15 cellular contexts compared by ENCODE assay signal in genomic region chr20:61933481-61933950, GRCh38.
"Had no signal": no experiment of that assay in that cellular context is flagged by ENCODE, and none has a peak within 500 bp of the region (broad histone marks: within the 10 kb centered on the region; RNA-seq: fewer than 3 reads in every experiment).

No MANE protein-coding gene starts in this region.

- H3K4me1 Mint-ChIP-seq: activated naive CD8-positive, alpha-beta T cell treated with anti-CD3 and anti-CD28 coated beads for 36 hours; stimulated activated effector memory CD8-positive, alpha-beta T cell treated with anti-CD3 and anti-CD28 coated beads, Interleukin-12 subunit alpha, Interleukin-12 subunit beta, amount 100 ng/mL, for 72 hours had no signal

- H3K4me3 ChIP-seq: esophagus muscularis mucosa, SJSA1, tibial artery had no signal

- DNase-seq: activated CD4-positive, alpha-beta T cell treated with anti-CD3 and anti-CD28 coated beads for 4 hours; activated CD8-positive, alpha-beta memory T cell treated with anti-CD3 and anti-CD28 coated beads, Interleukin-2, amount 50 U/mL, for 48 hours; activated CD8-positive, alpha-beta T cell treated with anti-CD3 and anti-CD28 coated beads for 36 hours; activated naive CD8-positive, alpha-beta T cell treated with anti-CD3 and anti-CD28 coated beads for 36 hours; anterior cingulate cortex; immature natural killer cell; mesenchymal stem cell; nephron progenitor cell; small intestine; SW 1271 had no signal

- H3K36me3 ChIP-seq: esophagus muscularis mucosa, SJSA1, tibial artery had no signal

- H3K4me1 ChIP-seq: esophagus muscularis mucosa, SJSA1, tibial artery had no signal

- H3K4me3 Mint-ChIP-seq: activated CD8-positive, alpha-beta T cell treated with anti-CD3 and anti-CD28 coated beads for 36 hours; activated naive CD8-positive, alpha-beta T cell treated with anti-CD3 and anti-CD28 coated beads for 36 hours; activated T-helper 1 cell treated with anti-CD3 and anti-CD28 coated beads, Interleukin-12 subunit alpha, Interleukin-12 subunit beta, Interleukin-2, Interleukin-4 antibody, amounts not matched to agents 30 ng/mL and 10 ng/mL and 1 ng/mL, durations not matched to agents 14 hours and 24 hours and 36 hours; immature natural killer cell; nephron progenitor cell; stimulated activated effector memory CD8-positive, alpha-beta T cell treated with anti-CD3 and anti-CD28 coated beads, Interleukin-12 subunit alpha, Interleukin-12 subunit beta, amount 100 ng/mL, for 72 hours had no signal

- H3K9me3 Mint-ChIP-seq: activated CD8-positive, alpha-beta T cell treated with anti-CD3 and anti-CD28 coated beads for 36 hours; activated naive CD8-positive, alpha-beta T cell treated with anti-CD3 and anti-CD28 coated beads for 36 hours; activated T-helper 1 cell treated with anti-CD3 and anti-CD28 coated beads, Interleukin-12 subunit alpha, Interleukin-12 subunit beta, Interleukin-2, Interleukin-4 antibody, amounts not matched to agents 30 ng/mL and 10 ng/mL and 1 ng/mL, durations not matched to agents 14 hours and 24 hours and 36 hours; immature natural killer cell; nephron progenitor cell; stimulated activated effector memory CD8-positive, alpha-beta T cell treated with anti-CD3 and anti-CD28 coated beads, Interleukin-12 subunit alpha, Interleukin-12 subunit beta, amount 100 ng/mL, for 72 hours had no signal

- H3K36me3 Mint-ChIP-seq: activated naive CD8-positive, alpha-beta T cell treated with anti-CD3 and anti-CD28 coated beads for 36 hours; immature natural killer cell; stimulated activated effector memory CD8-positive, alpha-beta T cell treated with anti-CD3 and anti-CD28 coated beads, Interleukin-12 subunit alpha, Interleukin-12 subunit beta, amount 100 ng/mL, for 72 hours had no signal

- H3K27me3 Mint-ChIP-seq: activated naive CD8-positive, alpha-beta T cell treated with anti-CD3 and anti-CD28 coated beads for 36 hours had no signal

- ATAC-seq: activated CD8-positive, alpha-beta T cell treated with anti-CD3 and anti-CD28 coated beads for 36 hours; stimulated activated effector memory CD8-positive, alpha-beta T cell treated with anti-CD3 and anti-CD28 coated beads, Interleukin-12 subunit alpha, Interleukin-12 subunit beta, amount 100 ng/mL, for 72 hours had no signal

- H3K27ac Mint-ChIP-seq: activated CD8-positive, alpha-beta T cell treated with anti-CD3 and anti-CD28 coated beads for 36 hours; activated naive CD8-positive, alpha-beta T cell treated with anti-CD3 and anti-CD28 coated beads for 36 hours; activated T-helper 1 cell treated with anti-CD3 and anti-CD28 coated beads, Interleukin-12 subunit alpha, Interleukin-12 subunit beta, Interleukin-2, Interleukin-4 antibody, amounts not matched to agents 30 ng/mL and 10 ng/mL and 1 ng/mL, durations not matched to agents 14 hours and 24 hours and 36 hours; immature natural killer cell; nephron progenitor cell; stimulated activated effector memory CD8-positive, alpha-beta T cell treated with anti-CD3 and anti-CD28 coated beads, Interleukin-12 subunit alpha, Interleukin-12 subunit beta, amount 100 ng/mL, for 72 hours had no signal

- H3K27ac ChIP-seq: esophagus muscularis mucosa, SJSA1, tibial artery had no signal

- H3K9me3 ChIP-seq: esophagus muscularis mucosa, SJSA1 had no signal
